In genomic region chr5:137146402-137146889, GRCh38 we compare ENCODE assay signal across 8 cellular contexts.
DNase-seq lines count a peak whose midpoint lies in the region; ATAC-seq and TF ChIP-seq lines count a peak whose summit lies in the region.

No MANE protein-coding gene starts in this region.

- H3K36me3 ChIP-seq in heart left ventricle (no peaks in the 10 kb centered on the region), BE2C (no peaks in the 10 kb centered on the region)

- peaks cover 0 to 16% (median 2%) of the 10 kb centered on the region in 12 donors for H3K4me1 ChIP-seq in heart left ventricle
- H3K4me1 ChIP-seq in BE2C, result no peaks in the 10 kb centered on the region

- peak overlapping the region in 5 of 12 donors; percentile 17 to 51 (median 33) for H3K27ac ChIP-seq in heart left ventricle

- DNase-seq in HFF-Myc (ENCODE audit: extremely low read depth, low read depth) (peak; percentile 83), SW480 (ENCODE audit: low spot score) (peak; percentile 16), heart left ventricle (peak in 2 of 5 donors; percentile 29 to 68), skeletal muscle cell (ENCODE audit: low read depth) (peak; percentile 99), BE2C (no peak)
- no peak for DNase-seq in activated effector memory CD4-positive, alpha-beta T cell treated with anti-CD3 and anti-CD28 coated beads, Interleukin-2, amount 50 U/mL, for 16 hours
- DNase-seq in activated effector memory CD4-positive, alpha-beta T cell treated with Interleukin-2 at 50 U/mL for 16 hours, result no peak

- H3K9me3 ChIP-seq in heart left ventricle (no peaks in the 10 kb centered on the region), BE2C (no peaks in the 10 kb centered on the region)

- H3K27me3 ChIP-seq in heart left ventricle, result no peaks in the 10 kb centered on the region
- no peaks in the 10 kb centered on the region; the same call in none of the 2 replicates for H3K27me3 ChIP-seq in BE2C

- H3K4me3 ChIP-seq in HFF-Myc (replicated peaks; ENCODE audit: low read depth, low read length) (no peak overlapping the region), heart left ventricle (no peak overlapping the region), skeletal muscle cell (ENCODE audit: low read depth, low read length) (no peak overlapping the region), BE2C (ENCODE audit: low read depth, low read length) (no peak overlapping the region)

- TF ChIP-seq POLR2A in heart left ventricle (IDR thresholded peaks at IDR 0.05), result no peak

- no peak for TF ChIP-seq CTCF in HFF-Myc (IDR thresholded peaks at IDR 0.05; ENCODE audit: low read depth, low read length, missing control alignments)
- no peak for TF ChIP-seq CTCF in heart left ventricle (IDR thresholded peaks at IDR 0.05)
- TF ChIP-seq CTCF in BE2C (IDR thresholded peaks at IDR 0.05; ENCODE audit: low read depth, low read length), result no peak

- intact Hi-C loops in heart left ventricle (cut with DNase I), result no loop called here

- WGBS in heart left ventricle, 4 donors, result 49 to 64% (median 54%) methylated on average over 8 of the region's 8 CpGs

- ATAC-seq in heart left ventricle (peak in 3 of 4 donors; percentile 51 to 82 (median 65)), GM21367 (IDR thresholded peaks at IDR 0.05; ENCODE audit: unreplicated experiment) (no peak)

Comparison
In these comparisons a context has a peak if more than half of its experiments do, and no peak if none do; other contexts are left out.
1. DNase-seq: peak in HFF-Myc (single experiment), SW480 (single experiment) and skeletal muscle cell (single experiment); none in BE2C (single experiment), activated effector memory CD4-positive, alpha-beta T cell treated with anti-CD3 and anti-CD28 coated beads, Interleukin-2, amount 50 U/mL, for 16 hours (single experiment) and activated effector memory CD4-positive, alpha-beta T cell treated with Interleukin-2 at 50 U/mL for 16 hours (single experiment).